Comparison of ENCODE assay signal across 30 cellular contexts in genomic region chr10:55320187-55320586, GRCh38.
"Had no signal": no experiment of that assay in that cellular context is flagged by ENCODE, and none has a peak within 500 bp of the region (broad histone marks: within the 10 kb centered on the region; RNA-seq: fewer than 3 reads in every experiment).

No MANE protein-coding gene starts in this region.

- H3K4me3 Mint-ChIP-seq: immature natural killer cell; natural killer cell; nephron progenitor cell; neural progenitor cell; stimulated activated naive B cell treated with anti-CD40 and anti-IgM and Interleukin-4, amounts not matched to agents 10 μg/mL and 1 μg/mL and 100 μg/mL, for 72 hours had no signal

- H3K27ac Mint-ChIP-seq: immature natural killer cell; natural killer cell; nephron progenitor cell; neural progenitor cell; progenitor cell of endocrine pancreas; stimulated activated naive B cell treated with anti-CD40 and anti-IgM and Interleukin-4, amounts not matched to agents 10 μg/mL and 1 μg/mL and 100 μg/mL, for 72 hours had no signal

- H3K79me2 ChIP-seq: parathyroid adenoma had no signal

- H3K36me3 Mint-ChIP-seq: immature natural killer cell; stimulated activated naive B cell treated with anti-CD40 and anti-IgM and Interleukin-4, amounts not matched to agents 10 μg/mL and 1 μg/mL and 100 μg/mL, for 72 hours had no signal

- H2AFZ ChIP-seq: parathyroid adenoma had no signal

- H3K4me1 Mint-ChIP-seq: immature natural killer cell; natural killer cell; nephron progenitor cell; neural progenitor cell; stimulated activated naive B cell treated with anti-CD40 and anti-IgM and Interleukin-4, amounts not matched to agents 10 μg/mL and 1 μg/mL and 100 μg/mL, for 72 hours had no signal

- H3K4me1 ChIP-seq: heart left ventricle, left lung, lower lobe of right lung, neural progenitor cell, parathyroid adenoma, right atrium auricular region, right lobe of liver, spleen, stomach, testis, thyroid gland, transverse colon, upper lobe of left lung, uterus had no signal

- H3K27ac ChIP-seq: heart left ventricle, left lung, lower lobe of right lung, neural progenitor cell, neutrophil, parathyroid adenoma, right atrium auricular region, right lobe of liver, spleen, stomach, testis, thyroid gland, transverse colon, upper lobe of left lung, uterus had no signal

- H3K9me3 ChIP-seq: lower lobe of right lung, neutrophil, right lobe of liver, testis, thyroid gland, transverse colon, upper lobe of left lung, uterus had no signal

- DNase-seq: heart left ventricle; hypothalamus; immature natural killer cell; kidney; left colon; lower lobe of right lung; mammary epithelial cell; mesenchymal stem cell; natural killer cell; nephron progenitor cell; occipital lobe; right lobe of liver; small intestine; spleen; stimulated activated CD4-positive, alpha-beta T cell treated with anti-CD3 and anti-CD28 coated beads, Interleukin-4, amount 100 ng/mL, for 24 hours; stimulated activated naive B cell treated with anti-CD40 and anti-IgM and Interleukin-4, amounts not matched to agents 10 μg/mL and 1 μg/mL and 100 μg/mL, for 72 hours; stimulated activated naive CD8-positive, alpha-beta T cell treated with anti-CD3 and anti-CD28 coated beads, Interleukin-15, Interleukin-2, amounts not matched to agents 100 U/mL and 50 U/mL, for 24 hours; stomach; testis; thyroid gland; transverse colon; uterus had no signal

- H3K4me3 ChIP-seq: heart left ventricle, left lung, lower lobe of right lung, neural progenitor cell, right atrium auricular region, right lobe of liver, spleen, stomach, testis, thyroid gland, transverse colon, upper lobe of left lung, uterus had no signal

- H3K36me3 ChIP-seq: heart left ventricle, left lung, lower lobe of right lung, neural progenitor cell, neutrophil, right atrium auricular region, right lobe of liver, spleen, stomach, thyroid gland, transverse colon, upper lobe of left lung, uterus had no signal

- H3K4me2 ChIP-seq: neural progenitor cell had no signal

- FAIRE-seq: islet of Langerhans, kidney, small intestine had no signal

- H3K27me3 ChIP-seq: heart left ventricle, left lung, neural progenitor cell, neutrophil, right atrium auricular region, right lobe of liver, spleen, stomach, testis, thyroid gland, transverse colon, upper lobe of left lung, uterus had no signal

- ATAC-seq: left colon; left lung; stimulated activated naive CD8-positive, alpha-beta T cell treated with anti-CD3 and anti-CD28 coated beads, Interleukin-15, Interleukin-2, amounts not matched to agents 100 U/mL and 50 U/mL, for 24 hours had no signal

- H3K9ac ChIP-seq: neural progenitor cell, parathyroid adenoma had no signal
